Comparison of ENCODE assay signal across 18 cellular contexts in the genomic region with DNA sequence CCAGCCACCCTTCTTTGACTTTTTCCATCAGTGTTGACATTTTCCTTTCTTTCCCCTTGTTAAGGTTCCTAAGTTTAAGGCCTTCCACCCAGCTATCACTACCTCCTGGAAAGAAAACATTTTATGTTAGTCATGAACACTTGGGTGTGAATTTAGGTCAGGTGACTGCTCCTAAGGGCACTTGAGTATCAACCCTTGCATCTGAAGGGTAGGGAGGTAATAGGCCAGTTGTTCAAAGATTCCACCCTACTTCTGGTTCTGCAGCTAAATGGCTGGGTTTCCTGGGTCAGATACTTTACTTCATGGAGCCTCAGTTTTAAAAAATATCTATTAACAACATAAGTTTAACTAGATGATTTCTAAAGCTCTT. TPM values are rescaled to one million over a fixed set of nuclear protein-coding genes. Genes with fewer than 3 reads are reported as not detected.
DNase-seq lines count a peak whose midpoint lies in the region; ATAC-seq and TF ChIP-seq lines count a peak whose summit lies in the region.
"Had no signal": no experiment of that assay in that cellular context is flagged by ENCODE, and none has a peak within 500 bp of the region (broad histone marks: within the 10 kb centered on the region; RNA-seq: fewer than 3 reads in every experiment).

No MANE protein-coding gene starts in this region.

- intact Hi-C loops in right cardiac atrium (cut with DNase I): no loop called here
- intact Hi-C loops in cardiac septum (cut with DNase I): no loop called here
- intact Hi-C loops in esophagus muscularis mucosa (cut with DNase I): no loop called here
- intact Hi-C loops in spleen (cut with DNase I; ENCODE audit: low total_unique reads): no loop called here

- H3K27me3 ChIP-seq in right cardiac atrium (ENCODE audit: control insufficient read depth, insufficient read depth): no peaks in the 10 kb centered on the region
- H3K27me3 ChIP-seq in esophagus muscularis mucosa: no peaks in the 10 kb centered on the region
- peaks cover 0 to 4% (median 0%) of the 10 kb centered on the region in 7 donors for H3K27me3 ChIP-seq in spleen (replicated peaks in 1 of 7)
- H3K27me3 ChIP-seq: cardiac muscle cell had no signal

- H3K36me3 ChIP-seq in esophagus muscularis mucosa (no peaks in the 10 kb centered on the region), spleen (no peaks in the 10 kb centered on the region)
- H3K36me3 ChIP-seq: cardiac muscle cell had no signal

- H3K36me3 Mint-ChIP-seq in naive thymus-derived CD8-positive, alpha-beta T cell: no peaks in the 10 kb centered on the region
- H3K36me3 Mint-ChIP-seq: CD8-positive, alpha-beta memory T cell had no signal

- no peak for TF ChIP-seq EP300 in esophagus muscularis mucosa (IDR thresholded peaks at IDR 0.05)

- no peak overlapping the region for H3K4me3 ChIP-seq in right cardiac atrium (ENCODE audit: low read length)
- H3K4me3 ChIP-seq in esophagus muscularis mucosa: no peak overlapping the region
- no peak overlapping the region for H3K4me3 ChIP-seq in spleen
- H3K4me3 ChIP-seq: cardiac muscle cell had no signal

- peaks cover 23% of the 10 kb centered on the region for H3K4me1 ChIP-seq in right cardiac atrium (ENCODE audit: control insufficient read depth, insufficient read depth, low read length)
- H3K4me1 ChIP-seq in esophagus muscularis mucosa: peaks cover 31 to 59% (median 44%) of the 10 kb centered on the region in 4 donors
- H3K4me1 ChIP-seq in spleen: peaks cover 0 to 20% (median 0%) of the 10 kb centered on the region in 6 donors

- peak overlapping the region; percentile 76 for H3K27ac ChIP-seq in right cardiac atrium (ENCODE audit: low read length)
- peak overlapping the region; percentile 22 to 74 (median 64) for H3K27ac ChIP-seq in esophagus muscularis mucosa (replicated peaks in 1 of 4)
- H3K27ac ChIP-seq in spleen: peak overlapping the region in 6 of 8 donors; percentile 4 to 63 (median 43)
- H3K27ac ChIP-seq: cardiac muscle cell, HL-60 had no signal

- ATAC-seq in right cardiac atrium: peak in 1 of 2 donors; percentile 36
- ATAC-seq in naive thymus-derived CD8-positive, alpha-beta T cell: no peak

- H3K27me3 Mint-ChIP-seq in naive thymus-derived CD8-positive, alpha-beta T cell: peaks cover 9 to 39% (median 19%) of the 10 kb centered on the region in 5 donors

- TF ChIP-seq POLR2A in esophagus muscularis mucosa (IDR thresholded peaks at IDR 0.05; ENCODE audit: low read depth) (no peak), spleen (IDR thresholded peaks at IDR 0.05) (no peak)

- POLR2A ChIA-PET in naive thymus-derived CD8-positive, alpha-beta T cell (lab: Charles Lee): no interaction called here

- peaks cover 0 to 2% (median 0%) of the 10 kb centered on the region in 9 donors for H3K9me3 Mint-ChIP-seq in naive thymus-derived CD8-positive, alpha-beta T cell
- H3K9me3 Mint-ChIP-seq: CD8-positive, alpha-beta memory T cell had no signal

- H3K4me3 Mint-ChIP-seq in naive thymus-derived CD8-positive, alpha-beta T cell: no peak overlapping the region
- H3K4me3 Mint-ChIP-seq: CD8-positive, alpha-beta memory T cell had no signal

- DNase-seq in right cardiac atrium: no peak
- DNase-seq in cardiac septum (ENCODE audit: low spot score): no peak
- no peak for DNase-seq in esophagus muscularis mucosa (ENCODE audit: extremely low spot score)
- DNase-seq in spleen: no peak
- no peak for DNase-seq in activated CD4-positive, alpha-beta T cell treated with anti-CD3 and anti-CD28 coated beads for 1 hour
- no peak for DNase-seq in activated CD4-positive, alpha-beta T cell treated with anti-CD3 and anti-CD28 coated beads for 48 hours
- DNase-seq in naive thymus-derived CD8-positive, alpha-beta T cell: no peak
- no peak for DNase-seq in HPDE6-E6E7 (ENCODE audit: extremely low spot score)
- DNase-seq: activated CD4-positive, alpha-beta T cell treated with anti-CD3 and anti-CD28 coated beads for 4 hours; CD8-positive, alpha-beta memory T cell; glutamatergic neuron; NCI-H1694; NK-92 treated with Interleukin-12 subunit alpha and Interleukin-12 subunit beta, amount 100 ng/mL, for 24 hours; RPMI8226; stimulated activated CD4-positive, alpha-beta T cell treated with anti-CD3 and anti-CD28 coated beads, Interleukin-2, amount 100 ng/mL, for 24 hours; stimulated activated naive CD4-positive, alpha-beta T cell treated with Interleukin-2 at 50 U/mL for 16 hours had no signal

- H3K4me1 Mint-ChIP-seq in naive thymus-derived CD8-positive, alpha-beta T cell: peaks cover 0 to 2% (median 0%) of the 10 kb centered on the region in 4 donors
- H3K4me1 Mint-ChIP-seq: CD8-positive, alpha-beta memory T cell had no signal

- H3K9me3 ChIP-seq in right cardiac atrium (ENCODE audit: control insufficient read depth, low read length): no peaks in the 10 kb centered on the region
- no peaks in the 10 kb centered on the region for H3K9me3 ChIP-seq in esophagus muscularis mucosa
- H3K9me3 ChIP-seq in spleen: no peaks in the 10 kb centered on the region

- TF ChIP-seq CTCF in esophagus muscularis mucosa (IDR thresholded peaks at IDR 0.05): no peak
- no peak for TF ChIP-seq CTCF in spleen (IDR thresholded peaks at IDR 0.05 in 8 of 11, conservative IDR thresholded peaks at IDR 0.05 in 3 of 11)

- H3K27ac Mint-ChIP-seq in naive thymus-derived CD8-positive, alpha-beta T cell: no peak overlapping the region
- H3K27ac Mint-ChIP-seq: CD8-positive, alpha-beta memory T cell had no signal

RNA-seq across cellular contexts. Expression of gene OSMR, which starts 49.1 kb away (rescaled TPM):
- total RNA-seq in right cardiac atrium (10 to 100 TPM; 17.3 to 47.6 (median 21.7) TPM), cardiac septum (19.9 TPM), esophagus muscularis mucosa (10 to 100 TPM; 33.2 to 69.7 (median 43.9) TPM), spleen (10 to 100 TPM; 60.5 to 74.6 (median 69.5) TPM)
- polyA plus RNA-seq in right cardiac atrium (9.8 TPM), spleen (1 to 10 TPM; 2.5 to 6.6 (median 4.5) TPM)
- total RNA-seq in naive thymus-derived CD8-positive, alpha-beta T cell: not detected
- under 1 TPM in 2 of 3 donors, not detected in 1; 0.13 to 0.18 TPM for polyA plus RNA-seq in naive thymus-derived CD8-positive, alpha-beta T cell
- total RNA-seq: cardiac muscle cell; CD8-positive, alpha-beta memory T cell had no signal
- polyA plus RNA-seq: CD8-positive, alpha-beta memory T cell had no signal

Comparison
In these comparisons a context has a peak if more than half of its experiments do, and no peak if none do; other contexts are left out.
1. RNA of gene OSMR, which starts 49.1 kb away (total RNA-seq): 60.5 to 74.6 TPM in spleen, 33.2 to 69.7 TPM in esophagus muscularis mucosa, 17.3 to 47.6 TPM in right cardiac atrium and 19.9 TPM in cardiac septum (single experiment); not detected in naive thymus-derived CD8-positive, alpha-beta T cell; every median in the first group is over 10 times any median in the second.
2. Peak in every context shown above with its lines, with median percentiles within 50 percentile points of each other: H3K27ac ChIP-seq.